In genomic region chr3:138786788-138787276, GRCh38 we compare ENCODE assay signal across 10 cellular contexts. TPM values are rescaled to one million over a fixed set of nuclear protein-coding genes. Genes with fewer than 3 reads are reported as not detected.
DNase-seq lines count a peak whose midpoint lies in the region; ATAC-seq and TF ChIP-seq lines count a peak whose summit lies in the region.
"Had no signal": no experiment of that assay in that cellular context is flagged by ENCODE, and none has a peak within 500 bp of the region (broad histone marks: within the 10 kb centered on the region; RNA-seq: fewer than 3 reads in every experiment).

No MANE protein-coding gene starts in this region.

- H3F3A ChIP-seq in MM.1S (ENCODE audit: insufficient read depth, low read length), result peaks cover 16% of the 10 kb centered on the region; the same call in 1 of the 2 replicates

- peak overlapping the region; percentile 70 for H3K27ac ChIP-seq in HL-60 (replicated peaks)
- H3K27ac ChIP-seq in MM.1S (ENCODE audit: low read length), result no peak overlapping the region

- intact Hi-C loops in activated T-helper 2 cell treated with anti-CD3 and anti-CD28 coated beads, Interferon-gamma antibody, Interleukin-2, Interleukin-4, amounts not matched to agents 10 μg/mL and 5 μg/mL and 100 μg/mL, durations not matched to agents 14 hours and 24 hours and 36 hours (cut with micrococcal nuclease), result no loop called here

- H3K9me3 ChIP-seq in MM.1S (replicated peaks; ENCODE audit: insufficient read depth, low read length), result no peaks in the 10 kb centered on the region

- peaks cover 7% of the 10 kb centered on the region; the same call in 1 of the 2 replicates for H3K79me2 ChIP-seq in MM.1S (ENCODE audit: low read length)

- H4K20me1 ChIP-seq in MM.1S (ENCODE audit: insufficient read depth, low read length), result no peaks in the 10 kb centered on the region

- peak overlapping the region; percentile 19 for H3K27ac Mint-ChIP-seq in activated T-helper 2 cell treated with anti-CD3 and anti-CD28 coated beads, Interferon-gamma antibody, Interleukin-2, Interleukin-4, amounts not matched to agents 10 μg/mL and 5 μg/mL and 100 μg/mL, durations not matched to agents 14 hours and 24 hours and 36 hours

- H3K27me3 ChIP-seq in HL-60 (ENCODE audit: insufficient read depth, poor library complexity, severe bottlenecking) (no peaks in the 10 kb centered on the region), MM.1S (replicated peaks; ENCODE audit: insufficient read depth, low read length) (no peaks in the 10 kb centered on the region)

- no peak for ATAC-seq in HG03457 (IDR thresholded peaks at IDR 0.05; ENCODE audit: unreplicated experiment)

- no peak for TF ChIP-seq CTCF in HL-60 (IDR thresholded peaks at IDR 0.05; ENCODE audit: insufficient read depth, low read length)
- TF ChIP-seq CTCF in MM.1S (IDR thresholded peaks at IDR 0.05; ENCODE audit: low read length), result no peak

- H3K36me3 ChIP-seq in MM.1S (replicated peaks; ENCODE audit: insufficient read depth, low read length), result no peaks in the 10 kb centered on the region

- no peaks in the 10 kb centered on the region for H3K9me3 Mint-ChIP-seq in activated T-helper 2 cell treated with anti-CD3 and anti-CD28 coated beads, Interferon-gamma antibody, Interleukin-2, Interleukin-4, amounts not matched to agents 10 μg/mL and 5 μg/mL and 100 μg/mL, durations not matched to agents 14 hours and 24 hours and 36 hours

- no peaks in the 10 kb centered on the region for H3K9me2 ChIP-seq in MM.1S (replicated peaks; ENCODE audit: insufficient read depth, low read length)

- no peak overlapping the region for H2AFZ ChIP-seq in MM.1S (ENCODE audit: low read length)

- H3K36me3 Mint-ChIP-seq in activated T-helper 2 cell treated with anti-CD3 and anti-CD28 coated beads, Interferon-gamma antibody, Interleukin-2, Interleukin-4, amounts not matched to agents 10 μg/mL and 5 μg/mL and 100 μg/mL, durations not matched to agents 14 hours and 24 hours and 36 hours (ENCODE audit: low read depth), result peaks cover 21% of the 10 kb centered on the region

- H3K9ac ChIP-seq in MM.1S (ENCODE audit: low read length), result no peak overlapping the region

- no peak overlapping the region for H3K4me3 Mint-ChIP-seq in activated T-helper 2 cell treated with anti-CD3 and anti-CD28 coated beads, Interferon-gamma antibody, Interleukin-2, Interleukin-4, amounts not matched to agents 10 μg/mL and 5 μg/mL and 100 μg/mL, durations not matched to agents 14 hours and 24 hours and 36 hours (ENCODE audit: low read depth)

- DNase-seq in AG08395 (ENCODE audit: low spot score) (peak; percentile 68), HL-60 (ENCODE audit: low read depth in 1 of 2, low spot score in 1 of 2) (peak; percentile 81 to 91), iris pigment epithelial cell (ENCODE audit: low read depth) (peak; percentile 91), MM.1S (no peak)
- DNase-seq in activated T-helper 2 cell treated with anti-CD3 and anti-CD28 coated beads, Interferon-gamma antibody, Interleukin-2, Interleukin-4, amounts not matched to agents 10 μg/mL and 5 μg/mL and 100 μg/mL, durations not matched to agents 14 hours and 24 hours and 36 hours (ENCODE audit: low spot score), result no peak
- no peak for DNase-seq in activated T-cell treated with anti-CD3 and anti-CD28 coated beads, Interleukin-2, amount 50 U/mL, for 48 hours
- no peak for DNase-seq in activated T-cell treated with anti-CD3 and anti-CD28 coated beads, Interleukin-2, amount 50 U/mL, for 1 hour
- DNase-seq: activated CD4-positive, CD25-positive, alpha-beta regulatory T cell treated with anti-CD3 and anti-CD28 coated beads, Interleukin-2, amount 50 U/mL, for 72 hours; dermis blood vessel endothelial cell had no signal

- H3K4me1 Mint-ChIP-seq in activated T-helper 2 cell treated with anti-CD3 and anti-CD28 coated beads, Interferon-gamma antibody, Interleukin-2, Interleukin-4, amounts not matched to agents 10 μg/mL and 5 μg/mL and 100 μg/mL, durations not matched to agents 14 hours and 24 hours and 36 hours (ENCODE audit: low read depth), result peaks cover 19% of the 10 kb centered on the region

- H3K4me3 ChIP-seq in HL-60 (replicated peaks; ENCODE audit: insufficient read depth, low read length), result no peak overlapping the region
- H3K4me3 ChIP-seq in MM.1S (ENCODE audit: low read length), result no peak overlapping the region

- H3K27me3 Mint-ChIP-seq in activated T-helper 2 cell treated with anti-CD3 and anti-CD28 coated beads, Interferon-gamma antibody, Interleukin-2, Interleukin-4, amounts not matched to agents 10 μg/mL and 5 μg/mL and 100 μg/mL, durations not matched to agents 14 hours and 24 hours and 36 hours (ENCODE audit: low read depth), result no peaks in the 10 kb centered on the region

- no peak overlapping the region for H3K4me2 ChIP-seq in MM.1S (ENCODE audit: low read depth, low read length)

- H3K4me1 ChIP-seq in MM.1S (ENCODE audit: low read length), result peaks cover 7% of the 10 kb centered on the region

RNA-seq across cellular contexts. Expression of gene PIK3CB, which starts 47.9 kb away (rescaled TPM):
- 19.2 and 20.3 TPM in 2 replicates for total RNA-seq in activated T-helper 2 cell treated with anti-CD3 and anti-CD28 coated beads, Interferon-gamma antibody, Interleukin-2, Interleukin-4, amounts not matched to agents 10 μg/mL and 5 μg/mL and 100 μg/mL, durations not matched to agents 14 hours and 24 hours and 36 hours

Comparison
In these comparisons a context has a peak if more than half of its experiments do, and no peak if none do; other contexts are left out.
1. DNase-seq: peak in AG08395 (single experiment), HL-60 (2 of 2) and iris pigment epithelial cell (single experiment); none in activated T-helper 2 cell treated with anti-CD3 and anti-CD28 coated beads, Interferon-gamma antibody, Interleukin-2, Interleukin-4, amounts not matched to agents 10 μg/mL and 5 μg/mL and 100 μg/mL, durations not matched to agents 14 hours and 24 hours and 36 hours (single experiment), activated T-cell treated with anti-CD3 and anti-CD28 coated beads, Interleukin-2, amount 50 U/mL, for 48 hours (0 of 2), MM.1S (single experiment) and activated T-cell treated with anti-CD3 and anti-CD28 coated beads, Interleukin-2, amount 50 U/mL, for 1 hour (single experiment).